Comparison of ENCODE assay signal across 1 cellular context in genomic region chr1:244322181-244322580, GRCh38.
TF ChIP-seq lines count a peak whose summit lies in the region.

No MANE protein-coding gene starts in this region.

TF ChIP-seq in IMR-90, 13 proteins besides CTCF, POLR2A, EP300 and RAD21 (continued from another document):
- TF ChIP-seq USF2 (IDR thresholded peaks at IDR 0.05; ENCODE audit: low read depth, low read length) = no peak
- TF ChIP-seq RFX5 (IDR thresholded peaks at IDR 0.05; ENCODE audit: low read depth, low read length) = no peak
- no peak for TF ChIP-seq RCOR1 (IDR thresholded peaks at IDR 0.05; ENCODE audit: insufficient replicate concordance, low read length)
- TF ChIP-seq CHD1 (IDR thresholded peaks at IDR 0.05; ENCODE audit: low read depth, low read length) = no peak
- no peak for TF ChIP-seq SMC3 (IDR thresholded peaks at IDR 0.05; ENCODE audit: low read depth, low read length)
- no peak for TF ChIP-seq MXI1 (IDR thresholded peaks at IDR 0.05; ENCODE audit: borderline replicate concordance, low read depth, low read length)
- no peak for TF ChIP-seq ELK1 (IDR thresholded peaks at IDR 0.05; ENCODE audit: borderline replicate concordance, low read depth, low read length)
- TF ChIP-seq BHLHE40 (IDR thresholded peaks at IDR 0.05; ENCODE audit: low read depth, low read length) = no peak
